2 cellular contexts compared by ENCODE assay signal in the genomic region with DNA sequence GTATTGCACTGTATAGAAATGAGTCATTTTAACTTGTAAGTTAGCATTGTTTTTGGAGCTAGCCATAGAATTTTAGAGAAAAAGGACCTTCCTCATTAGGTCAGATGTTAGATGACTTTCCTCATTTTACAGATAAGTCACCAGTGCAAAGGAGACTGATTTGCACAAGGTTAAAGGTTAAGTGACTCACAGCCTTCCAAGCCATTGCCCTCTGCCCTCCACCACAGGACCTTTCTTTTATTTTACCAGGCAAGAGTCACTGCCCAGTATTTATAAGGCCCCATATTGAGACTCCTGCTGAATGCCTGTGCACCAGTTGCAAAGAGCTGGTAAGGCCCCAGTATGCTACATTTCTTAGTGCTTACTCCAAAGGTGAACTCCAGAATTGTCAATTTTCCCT.
TF ChIP-seq lines count a peak whose summit lies in the region.

No MANE protein-coding gene starts in this region.

TF ChIP-seq in HCT116, 20 proteins besides CTCF, POLR2A, EP300 and RAD21 (continued from another document):
- TF ChIP-seq, protein P1, sequence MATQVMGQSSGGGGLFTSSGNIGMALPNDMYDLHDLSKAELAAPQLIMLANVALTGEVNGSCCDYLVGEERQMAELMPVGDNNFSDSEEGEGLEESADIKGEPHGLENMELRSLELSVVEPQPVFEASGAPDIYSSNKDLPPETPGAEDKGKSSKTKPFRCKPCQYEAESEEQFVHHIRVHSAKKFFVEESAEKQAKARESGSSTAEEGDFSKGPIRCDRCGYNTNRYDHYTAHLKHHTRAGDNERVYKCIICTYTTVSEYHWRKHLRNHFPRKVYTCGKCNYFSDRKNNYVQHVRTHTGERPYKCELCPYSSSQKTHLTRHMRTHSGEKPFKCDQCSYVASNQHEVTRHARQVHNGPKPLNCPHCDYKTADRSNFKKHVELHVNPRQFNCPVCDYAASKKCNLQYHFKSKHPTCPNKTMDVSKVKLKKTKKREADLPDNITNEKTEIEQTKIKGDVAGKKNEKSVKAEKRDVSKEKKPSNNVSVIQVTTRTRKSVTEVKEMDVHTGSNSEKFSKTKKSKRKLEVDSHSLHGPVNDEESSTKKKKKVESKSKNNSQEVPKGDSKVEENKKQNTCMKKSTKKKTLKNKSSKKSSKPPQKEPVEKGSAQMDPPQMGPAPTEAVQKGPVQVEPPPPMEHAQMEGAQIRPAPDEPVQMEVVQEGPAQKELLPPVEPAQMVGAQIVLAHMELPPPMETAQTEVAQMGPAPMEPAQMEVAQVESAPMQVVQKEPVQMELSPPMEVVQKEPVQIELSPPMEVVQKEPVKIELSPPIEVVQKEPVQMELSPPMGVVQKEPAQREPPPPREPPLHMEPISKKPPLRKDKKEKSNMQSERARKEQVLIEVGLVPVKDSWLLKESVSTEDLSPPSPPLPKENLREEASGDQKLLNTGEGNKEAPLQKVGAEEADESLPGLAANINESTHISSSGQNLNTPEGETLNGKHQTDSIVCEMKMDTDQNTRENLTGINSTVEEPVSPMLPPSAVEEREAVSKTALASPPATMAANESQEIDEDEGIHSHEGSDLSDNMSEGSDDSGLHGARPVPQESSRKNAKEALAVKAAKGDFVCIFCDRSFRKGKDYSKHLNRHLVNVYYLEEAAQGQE (IDR thresholded peaks at IDR 0.05; ENCODE audit: low read depth), result no peak
- TF ChIP-seq MAX (IDR thresholded peaks at IDR 0.05), result no peak
- TF ChIP-seq YY1 (IDR thresholded peaks at IDR 0.05; ENCODE audit: extremely low read depth, insufficient replicate concordance, low read depth, low read length), result no peak
- TF ChIP-seq TCF7L2 (IDR thresholded peaks at IDR 0.05; ENCODE audit: borderline replicate concordance, extremely low read depth, insufficient read depth, insufficient read length), result no peak
- TF ChIP-seq, protein P2, sequence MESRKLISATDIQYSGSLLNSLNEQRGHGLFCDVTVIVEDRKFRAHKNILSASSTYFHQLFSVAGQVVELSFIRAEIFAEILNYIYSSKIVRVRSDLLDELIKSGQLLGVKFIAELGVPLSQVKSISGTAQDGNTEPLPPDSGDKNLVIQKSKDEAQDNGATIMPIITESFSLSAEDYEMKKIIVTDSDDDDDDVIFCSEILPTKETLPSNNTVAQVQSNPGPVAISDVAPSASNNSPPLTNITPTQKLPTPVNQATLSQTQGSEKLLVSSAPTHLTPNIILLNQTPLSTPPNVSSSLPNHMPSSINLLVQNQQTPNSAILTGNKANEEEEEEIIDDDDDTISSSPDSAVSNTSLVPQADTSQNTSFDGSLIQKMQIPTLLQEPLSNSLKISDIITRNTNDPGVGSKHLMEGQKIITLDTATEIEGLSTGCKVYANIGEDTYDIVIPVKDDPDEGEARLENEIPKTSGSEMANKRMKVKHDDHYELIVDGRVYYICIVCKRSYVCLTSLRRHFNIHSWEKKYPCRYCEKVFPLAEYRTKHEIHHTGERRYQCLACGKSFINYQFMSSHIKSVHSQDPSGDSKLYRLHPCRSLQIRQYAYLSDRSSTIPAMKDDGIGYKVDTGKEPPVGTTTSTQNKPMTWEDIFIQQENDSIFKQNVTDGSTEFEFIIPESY (IDR thresholded peaks at IDR 0.05; ENCODE audit: extremely low read depth, insufficient replicate concordance, low read length), result no peak
- TF ChIP-seq FOSL1 (IDR thresholded peaks at IDR 0.05; ENCODE audit: low read depth), result no peak
- TF ChIP-seq EGR1 (IDR thresholded peaks at IDR 0.05; ENCODE audit: low read depth), result no peak
- no peak for TF ChIP-seq CBX3 (IDR thresholded peaks at IDR 0.05; ENCODE audit: low read depth)
- TF ChIP-seq JUND (IDR thresholded peaks at IDR 0.05), result no peak
- no peak for TF ChIP-seq SP1 (IDR thresholded peaks at IDR 0.05; ENCODE audit: low read depth)
- no peak for TF ChIP-seq ELF1 (IDR thresholded peaks at IDR 0.05; ENCODE audit: borderline replicate concordance, low read depth)
- TF ChIP-seq CEBPB (IDR thresholded peaks at IDR 0.05; ENCODE audit: low read depth), result no peak
- no peak for TF ChIP-seq SIN3A (IDR thresholded peaks at IDR 0.05; ENCODE audit: low read depth)
- no peak for TF ChIP-seq ZFX (IDR thresholded peaks at IDR 0.05)
TF ChIP-seq in HCT116: peak in this region for 0.

TF ChIP-seq in WTC11, 78 proteins besides CTCF, POLR2A, EP300 and RAD21 (continued from another document):
- TF ChIP-seq, protein P3, sequence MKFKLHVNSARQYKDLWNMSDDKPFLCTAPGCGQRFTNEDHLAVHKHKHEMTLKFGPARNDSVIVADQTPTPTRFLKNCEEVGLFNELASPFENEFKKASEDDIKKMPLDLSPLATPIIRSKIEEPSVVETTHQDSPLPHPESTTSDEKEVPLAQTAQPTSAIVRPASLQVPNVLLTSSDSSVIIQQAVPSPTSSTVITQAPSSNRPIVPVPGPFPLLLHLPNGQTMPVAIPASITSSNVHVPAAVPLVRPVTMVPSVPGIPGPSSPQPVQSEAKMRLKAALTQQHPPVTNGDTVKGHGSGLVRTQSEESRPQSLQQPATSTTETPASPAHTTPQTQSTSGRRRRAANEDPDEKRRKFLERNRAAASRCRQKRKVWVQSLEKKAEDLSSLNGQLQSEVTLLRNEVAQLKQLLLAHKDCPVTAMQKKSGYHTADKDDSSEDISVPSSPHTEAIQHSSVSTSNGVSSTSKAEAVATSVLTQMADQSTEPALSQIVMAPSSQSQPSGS (CRISPR knock-in tag; IDR thresholded peaks at IDR 0.05; ENCODE audit: borderline replicate concordance, low read depth), result no peak
- TF ChIP-seq FOXK1 (CRISPR knock-in tag; IDR thresholded peaks at IDR 0.05), result no peak
- no peak for TF ChIP-seq IRF2 (CRISPR knock-in tag; IDR thresholded peaks at IDR 0.05; ENCODE audit: borderline replicate concordance, low read depth)
- no peak for TF ChIP-seq RORB (CRISPR knock-in tag; IDR thresholded peaks at IDR 0.05)
- TF ChIP-seq ATF1 (CRISPR knock-in tag; IDR thresholded peaks at IDR 0.05), result no peak
- no peak for TF ChIP-seq FOXP1 (CRISPR knock-in tag; IDR thresholded peaks at IDR 0.05; ENCODE audit: borderline replicate concordance)
- no peak for TF ChIP-seq ZNF263 (CRISPR knock-in tag; IDR thresholded peaks at IDR 0.05; ENCODE audit: low read depth)
- no peak for TF ChIP-seq MAX (CRISPR knock-in tag; IDR thresholded peaks at IDR 0.05)
- no peak for TF ChIP-seq ZNF219 (CRISPR knock-in tag; IDR thresholded peaks at IDR 0.05; ENCODE audit: borderline replicate concordance)
- no peak for TF ChIP-seq FOXP4 (CRISPR knock-in tag; IDR thresholded peaks at IDR 0.05)
- TF ChIP-seq, protein P4, sequence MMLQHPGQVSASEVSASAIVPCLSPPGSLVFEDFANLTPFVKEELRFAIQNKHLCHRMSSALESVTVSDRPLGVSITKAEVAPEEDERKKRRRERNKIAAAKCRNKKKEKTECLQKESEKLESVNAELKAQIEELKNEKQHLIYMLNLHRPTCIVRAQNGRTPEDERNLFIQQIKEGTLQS (CRISPR knock-in tag; conservative IDR thresholded peaks at IDR 0.05), result no peak
- TF ChIP-seq AFF4 (CRISPR knock-in tag; IDR thresholded peaks at IDR 0.05; ENCODE audit: borderline replicate concordance), result no peak
- TF ChIP-seq CBFB (CRISPR knock-in tag; IDR thresholded peaks at IDR 0.05; ENCODE audit: low read depth), result no peak
- TF ChIP-seq FOXJ3 (CRISPR knock-in tag; IDR thresholded peaks at IDR 0.05; ENCODE audit: borderline replicate concordance), result no peak
